26 cellular contexts compared by ENCODE assay signal in the genomic region with DNA sequence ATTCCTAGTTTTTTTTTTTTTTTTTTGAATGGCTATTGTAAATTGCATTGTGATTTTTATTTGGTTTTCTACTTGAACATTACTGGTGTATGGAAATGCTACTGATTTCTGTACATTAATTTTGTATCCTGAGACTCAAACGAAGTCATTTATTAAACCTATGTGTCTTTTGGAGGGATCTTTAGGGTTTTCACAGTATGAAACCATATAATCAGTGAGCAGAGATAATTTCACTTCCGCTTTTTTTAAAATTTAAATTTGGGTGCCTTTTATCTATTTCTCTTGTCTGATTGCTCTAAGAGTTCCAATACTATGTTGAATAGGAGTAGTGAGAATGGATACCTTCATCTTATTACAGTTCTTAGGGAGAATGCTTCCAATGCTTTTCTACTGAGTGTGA.
"Had no signal": no experiment of that assay in that cellular context is flagged by ENCODE, and none has a peak within 500 bp of the region (broad histone marks: within the 10 kb centered on the region; RNA-seq: fewer than 3 reads in every experiment).

No MANE protein-coding gene starts in this region.

- ATAC-seq: activated CD8-positive, alpha-beta memory T cell treated with anti-CD3 and anti-CD28 coated beads, Interleukin-2, amount 10 ng/mL, durations not matched to agents 7 days and 5 days; activated CD8-positive, alpha-beta T cell treated with anti-CD3 and anti-CD28 coated beads, Interleukin-2, amount 10 ng/mL, durations not matched to agents 7 days and 5 days; activated naive CD8-positive, alpha-beta T cell treated with anti-CD3 and anti-CD28 coated beads, Interleukin-2, amount 50 U/mL, for 24 hours; esophagus mucosa; sciatic nerve; stimulated activated effector memory CD8-positive, alpha-beta T cell treated with anti-CD3 and anti-CD28 coated beads, Interleukin-12 subunit alpha, Interleukin-12 subunit beta, amount 100 ng/mL, for 72 hours had no signal

- FAIRE-seq: endothelial cell of umbilical vein, kidney, urothelium cell line had no signal

- H3K27ac ChIP-seq: neutrophil, skin epidermis, thoracic aorta had no signal

- H3K36me3 ChIP-seq: neutrophil, thoracic aorta had no signal

- DNase-seq: activated B cell treated with CpG ODN at 0.5 μM for 24 hours; activated CD4-positive, alpha-beta T cell treated with anti-CD3 and anti-CD28 coated beads, Interleukin-2, amount 50 U/mL, for 1 hour; activated CD8-positive, alpha-beta memory T cell treated with anti-CD3 and anti-CD28 coated beads, Interleukin-2, amount 10 ng/mL, durations not matched to agents 7 days and 5 days; activated CD8-positive, alpha-beta T cell treated with anti-CD3 and anti-CD28 coated beads, Interleukin-2, amount 10 ng/mL, durations not matched to agents 7 days and 5 days; activated naive CD8-positive, alpha-beta T cell treated with anti-CD3 and anti-CD28 coated beads, Interleukin-2, amount 50 U/mL, for 24 hours; activated T-cell treated with anti-CD3 and anti-CD28 coated beads, Interleukin-2, amount 50 U/mL, for 48 hours; amygdala; caudate nucleus; foreskin fibroblast; head of caudate nucleus; hypothalamus; immature natural killer cell; kidney; naive B cell; nephron progenitor cell; stimulated activated CD4-positive, alpha-beta T cell treated with anti-CD3 and anti-CD28 coated beads, Interleukin-12 subunit alpha, Interleukin-12 subunit beta, amount 100 ng/mL, for 4 hours; stimulated activated CD4-positive, alpha-beta T cell treated with anti-CD3 and anti-CD28 coated beads, Interleukin-4, amount 100 ng/mL, for 24 hours; trophoblast cell had no signal

- H3K4me3 ChIP-seq: skin epidermis, thoracic aorta had no signal

- H3K9me3 ChIP-seq: neutrophil, thoracic aorta had no signal

- H3K27me3 ChIP-seq: neutrophil had no signal
